ENCODE assay signal across 33 cellular contexts in the genomic region with DNA sequence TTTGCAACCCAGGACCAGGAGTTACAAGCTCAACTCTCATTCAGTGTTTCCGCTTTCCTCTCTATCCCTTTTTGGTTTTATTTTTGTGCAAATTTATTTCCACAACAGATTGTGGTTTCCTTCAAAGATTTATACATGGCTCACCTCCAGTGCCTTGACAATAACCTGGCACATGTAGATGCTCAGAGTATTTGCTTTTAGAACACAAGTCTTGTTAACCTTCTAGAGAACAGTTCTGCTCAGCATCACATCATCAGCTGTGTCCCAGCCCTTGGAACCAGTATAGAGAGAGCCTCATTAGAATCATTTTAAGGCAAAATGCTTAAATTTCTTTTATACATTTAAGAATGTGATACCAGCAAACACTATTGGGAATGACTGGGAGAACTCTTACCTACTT.
"Had no signal": no experiment of that assay in that cellular context is flagged by ENCODE, and none has a peak within 500 bp of the region (broad histone marks: within the 10 kb centered on the region; RNA-seq: fewer than 3 reads in every experiment).

No MANE protein-coding gene starts in this region.

- DNase-seq: activated B cell treated with CpG ODN at 0.5 μM for 24 hours; activated CD4-positive, alpha-beta memory T cell treated with anti-CD3 and anti-CD28 coated beads for 36 hours; activated CD4-positive, alpha-beta T cell treated with anti-CD3 and anti-CD28 coated beads for 4 hours; activated CD4-positive, alpha-beta T cell treated with anti-CD3 and anti-CD28 coated beads, Interleukin-2, amount 10 ng/mL, durations not matched to agents 24 days and 14 days; activated CD4-positive, alpha-beta T cell treated with anti-CD3 and anti-CD28 coated beads, Interleukin-2, amount 50 U/mL, for 1 hour; activated CD4-positive, alpha-beta T cell treated with anti-CD3 and anti-CD28 coated beads, Interleukin-2, amount 50 U/mL, for 4 hours; activated CD4-positive, CD25-positive, alpha-beta regulatory T cell treated with anti-CD3 and anti-CD28 coated beads, Interleukin-2, amount 50 U/mL, for 72 hours; activated CD8-positive, alpha-beta memory T cell treated with anti-CD3 and anti-CD28 coated beads, Interleukin-2, amount 50 U/mL, for 4 hours; activated CD8-positive, alpha-beta T cell treated with anti-CD3 and anti-CD28 coated beads for 36 hours; activated effector memory CD4-positive, alpha-beta T cell treated with anti-CD3 and anti-CD28 coated beads, Interleukin-2, amount 50 U/mL, for 16 hours; activated gamma-delta T cell treated with Interleukin-2 at 50 U/mL for 16 hours; activated naive CD4-positive, alpha-beta T cell treated with anti-CD3 and anti-CD28 coated beads, Interleukin-2, amount 10 ng/mL, durations not matched to agents 7 days and 5 days; activated naive CD4-positive, alpha-beta T cell treated with Interleukin-2 at 50 U/mL for 16 hours; activated naive CD8-positive, alpha-beta T cell treated with anti-CD3 and anti-CD28 coated beads, Interleukin-2, amount 10 ng/mL, durations not matched to agents 7 days and 5 days; activated naive CD8-positive, alpha-beta T cell treated with anti-CD3 and anti-CD28 coated beads, Interleukin-2, amount 50 U/mL, for 24 hours; activated T-cell treated with anti-CD3 and anti-CD28 coated beads for 4 hours; activated T-cell treated with anti-CD3 and anti-CD28 coated beads, Interleukin-2, amount 50 U/mL, for 1 hour; activated T-cell treated with anti-CD3 and anti-CD28 coated beads, Interleukin-2, amount 50 U/mL, for 4 hours; activated T-cell treated with anti-CD3 and anti-CD28 coated beads, Interleukin-2, amount 50 U/mL, for 72 hours; amygdala; anterior cingulate cortex; caudate nucleus; cerebellar nuclear complex; SW 1271; T-helper 1 cell; T-helper 2 cell; T-helper 9 cell had no signal

- H3K27ac ChIP-seq: cardiac muscle cell, VCaP had no signal

- H3K36me3 ChIP-seq: cardiac muscle cell had no signal

- H3K4me3 ChIP-seq: cardiac muscle cell had no signal

- FAIRE-seq: astrocyte, bronchial epithelial cell, TTC549 had no signal

- H3K27me3 ChIP-seq: cardiac muscle cell had no signal

- ATAC-seq: activated CD8-positive, alpha-beta T cell treated with anti-CD3 and anti-CD28 coated beads for 36 hours; activated naive CD8-positive, alpha-beta T cell treated with anti-CD3 and anti-CD28 coated beads, Interleukin-2, amount 50 U/mL, for 24 hours; activated T-cell treated with anti-CD3 and anti-CD28 coated beads, Interleukin-2, amount 50 U/mL, for 4 hours; activated T-cell treated with anti-CD3 and anti-CD28 coated beads, Interleukin-2, amount 50 U/mL, for 72 hours; activated T-helper 17 cell treated with anti-CD3 and anti-CD28 coated beads, Interleukin-2, amount 50 U/mL, for 72 hours had no signal
